ENCODE assay signal across 8 cellular contexts in genomic region chr18:12377556-12378553, GRCh38. TPM values are rescaled to one million over a fixed set of nuclear protein-coding genes. Genes with fewer than 3 reads are reported as not detected.
DNase-seq lines count a peak whose midpoint lies in the region; ATAC-seq and TF ChIP-seq lines count a peak whose summit lies in the region.

No MANE protein-coding gene starts in this region.

- H3K36me3 ChIP-seq in heart left ventricle (no peaks in the 10 kb centered on the region), neuron (ENCODE audit: insufficient read depth, low read length) (no peaks in the 10 kb centered on the region)
- H3K36me3 ChIP-seq in effector memory CD4-positive, alpha-beta T cell (ENCODE audit: control insufficient read depth, insufficient read depth, low read length) = no peaks in the 10 kb centered on the region

- H3K9me3 ChIP-seq in heart left ventricle (peaks cover 0 to 10% (median 0%) of the 10 kb centered on the region in 12 donors), neuron (ENCODE audit: low read length) (no peaks in the 10 kb centered on the region)
- H3K9me3 ChIP-seq in effector memory CD4-positive, alpha-beta T cell (ENCODE audit: control insufficient read depth, low read length) = no peaks in the 10 kb centered on the region

- peak overlapping the region; percentile 96 for H2AFZ ChIP-seq in neuron (ENCODE audit: low read depth, low read length)

- intact Hi-C loops in heart left ventricle (cut with DNase I) = loop anchor here in 8 of 10 donors (1.0 to 10.0 kb wide), 12 partner anchors 29 to 569 kb away; partner anchors contain the start of genes PRELID3A (in 2 of the 8), SEH1L (in 2 of the 8), SPIRE1 (in 2 of the 8) and PTPN2 (in 1 of the 8)
- intact Hi-C loops in Right ventricle myocardium inferior (cut with DNase I) = loop anchor here (1.0 to 10.0 kb wide), 6 partner anchors 29 to 617 kb away; partner anchors contain the start of genes CEP192, IMPA2, PRELID3A and TUBB6

- ATAC-seq in heart left ventricle (no peak), Right ventricle myocardium inferior (no peak), HG02884 (IDR thresholded peaks at IDR 0.05; ENCODE audit: unreplicated experiment) (peak; percentile 59), esophagus mucosa (no peak)

- H3K27me3 ChIP-seq in heart left ventricle (no peaks in the 10 kb centered on the region), neuron (ENCODE audit: insufficient read depth, low read length) (no peaks in the 10 kb centered on the region)
- H3K27me3 ChIP-seq in effector memory CD4-positive, alpha-beta T cell (replicated peaks; ENCODE audit: control insufficient read depth, insufficient read depth, low read length, poor library complexity, severe bottlenecking) = no peaks in the 10 kb centered on the region

- H3K4me1 ChIP-seq in heart left ventricle = peaks cover 0 to 41% (median 29%) of the 10 kb centered on the region in 12 donors
- peaks cover 21% of the 10 kb centered on the region for H3K4me1 ChIP-seq in effector memory CD4-positive, alpha-beta T cell (ENCODE audit: control insufficient read depth, insufficient read depth, low read length, poor library complexity, severe bottlenecking)
- peaks cover 6% of the 10 kb centered on the region for H3K4me1 ChIP-seq in neuron (ENCODE audit: insufficient read depth, low read length)

- TF ChIP-seq CTCF in heart left ventricle (IDR thresholded peaks at IDR 0.05) = peak in 5 of 12 donors; percentile 5 to 44 (median 31)

- peak; percentile 22 to 66 for TF ChIP-seq POLR2A in heart left ventricle (IDR thresholded peaks at IDR 0.05)

- H3K27ac ChIP-seq in heart left ventricle = peak overlapping the region; percentile 43 to 100 (median 82)
- peak overlapping the region; percentile 42 for H3K27ac ChIP-seq in effector memory CD4-positive, alpha-beta T cell (ENCODE audit: insufficient read depth, low read length, poor library complexity, severe bottlenecking)

- DNase-seq in heart left ventricle (no peak), Right ventricle myocardium inferior (ENCODE audit: missing footprints) (no peak), NOMO-1 treated with dmso at 0.1 percent for 144 hours (lab: John Stamatoyannopoulos, UW; ENCODE audit: unreplicated experiment) (peak; percentile 100)
- no peak for DNase-seq in effector memory CD4-positive, alpha-beta T cell
- no peak for DNase-seq in activated CD4-positive, alpha-beta T cell treated with anti-CD3 and anti-CD28 coated beads for 4 hours

- WGBS in heart left ventricle, 4 donors = 13 to 22% (median 14%) methylated on average over 20 to 35 of the region's 35 CpGs

- H3K4me3 ChIP-seq in heart left ventricle = peak overlapping the region; percentile 36 to 95 (median 75)
- peak overlapping the region; percentile 50 for H3K4me3 ChIP-seq in effector memory CD4-positive, alpha-beta T cell (ENCODE audit: insufficient read depth, low read depth, low read length, poor library complexity, severe bottlenecking)
- peak overlapping the region; percentile 69 for H3K4me3 ChIP-seq in neuron (ENCODE audit: low read length)

RNA-seq across cellular contexts. Expression of gene AFG3L2, which starts 0.8 kb away (rescaled TPM):
- 100 to 1,000 TPM; 107 to 174 (median 142) TPM for total RNA-seq in heart left ventricle
- polyA plus RNA-seq in heart left ventricle = 10 to 100 TPM; 59.9 to 89.4 TPM
- total RNA-seq in Right ventricle myocardium inferior = 140 TPM
- 43.1 TPM for total RNA-seq in esophagus mucosa

RNA-seq across cellular contexts. Expression of gene PRELID3A, which starts 29.9 kb away (rescaled TPM):
- total RNA-seq in heart left ventricle (1 to 10 TPM in 4 of 9 donors, under 1 TPM in 5; 0.31 to 2.4 (median 0.87) TPM), Right ventricle myocardium inferior (1.9 TPM), esophagus mucosa (1.2 TPM)
- 1 to 10 TPM; 1.3 to 2.0 TPM for polyA plus RNA-seq in heart left ventricle
